23 cellular contexts compared by ENCODE assay signal in the genomic region with DNA sequence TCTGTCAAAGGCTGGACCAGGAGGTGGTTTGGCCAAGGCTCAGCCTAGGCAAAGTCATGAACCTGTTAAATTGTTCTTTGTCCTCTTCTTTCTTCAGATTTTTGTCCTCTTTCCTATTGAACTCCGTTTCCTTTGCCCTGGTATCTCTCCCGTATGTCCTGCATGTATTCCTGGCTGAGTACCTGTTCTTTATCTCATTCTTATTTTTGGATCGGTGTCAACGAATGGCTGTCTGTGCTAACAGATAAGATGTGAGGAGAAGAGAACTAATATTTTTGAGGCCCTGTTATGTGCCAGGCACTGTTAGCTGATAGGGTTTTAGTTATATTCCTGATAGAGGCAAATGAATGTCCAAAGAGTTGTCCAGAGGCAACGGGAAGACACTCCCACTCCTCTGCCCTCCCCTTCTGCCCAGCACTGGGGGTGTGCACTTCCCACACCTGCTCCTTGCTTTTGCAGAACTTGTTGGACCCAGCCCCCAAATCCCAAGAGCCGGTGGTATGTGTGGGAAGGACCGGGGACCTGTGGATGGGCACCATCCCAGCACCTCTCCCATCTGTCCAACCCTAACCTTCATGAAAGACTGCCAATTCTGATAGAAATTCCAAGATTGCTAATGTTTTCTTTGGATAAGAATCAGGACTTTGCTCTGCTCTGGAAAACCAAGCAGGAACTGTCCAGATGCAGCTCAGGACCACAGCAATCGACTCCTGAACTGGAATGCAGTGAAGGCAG. TPM values are rescaled to one million over a fixed set of nuclear protein-coding genes. Genes with fewer than 3 reads are reported as not detected.
DNase-seq lines count a peak whose midpoint lies in the region; ATAC-seq, FAIRE-seq and TF ChIP-seq lines count a peak whose summit lies in the region.
"Had no signal": no experiment of that assay in that cellular context is flagged by ENCODE, and none has a peak within 500 bp of the region (broad histone marks: within the 10 kb centered on the region; RNA-seq: fewer than 3 reads in every experiment).

No MANE protein-coding gene starts in this region.

- H3K36me3 ChIP-seq in endothelial cell of umbilical vein (ENCODE audit: control insufficient read depth in 2 of 2, extremely low read depth in 1 of 2, insufficient read depth in 2 of 2, low read length in 2 of 2) (no peaks in the 10 kb centered on the region), neuronal stem cell (replicated peaks in 1 of 2; ENCODE audit: control insufficient read depth in 2 of 2, insufficient read depth in 2 of 2, low read length in 2 of 2) (peaks cover 0 to 2% of the 10 kb centered on the region in 2 donors)
- H3K36me3 ChIP-seq: gastrocnemius medialis, prostate gland had no signal

- H3K9me3 ChIP-seq in endothelial cell of umbilical vein (replicated peaks; ENCODE audit: control insufficient read depth, insufficient read depth, low read length) (no peaks in the 10 kb centered on the region), neuronal stem cell (replicated peaks in 1 of 2; ENCODE audit: control insufficient read depth in 2 of 2, insufficient read depth in 1 of 2, low read depth in 1 of 2, low read length in 2 of 2) (no peaks in the 10 kb centered on the region)
- H3K9me3 ChIP-seq: gastrocnemius medialis, prostate gland had no signal

- no peak for ATAC-seq in GM21360 (IDR thresholded peaks at IDR 0.05; ENCODE audit: unreplicated experiment)
- ATAC-seq in HG03571 (IDR thresholded peaks at IDR 0.05; ENCODE audit: unreplicated experiment) = no peak
- ATAC-seq: gastrocnemius medialis; HCT116; naive thymus-derived CD8-positive, alpha-beta T cell; stimulated activated memory B cell treated with anti-CD40 and anti-IgM and Interleukin-4, amounts not matched to agents 10 μg/mL and 1 μg/mL and 100 μg/mL, for 72 hours had no signal

- WGBS in neuronal stem cell (ENCODE audit: extremely low coverage in 2 of 2, insufficient read length in 2 of 2, insufficient replicate concordance in 1 of 2), 2 donors = no CpG with 5 or more reads among the region's 8 CpGs

- no peak overlapping the region for H2BK15ac ChIP-seq in neuronal stem cell (ENCODE audit: low read length)

- H4K8ac ChIP-seq in neuronal stem cell (ENCODE audit: low read depth, low read length) = no peak overlapping the region

- H3K9me1 ChIP-seq in endothelial cell of umbilical vein (replicated peaks; ENCODE audit: control insufficient read depth, extremely low read depth, insufficient read depth, low read length) = no peaks in the 10 kb centered on the region

- CTCF ChIA-PET in endothelial cell of umbilical vein (lab: Charles Lee) = interaction anchor here (0.7 to 1.8 kb wide), 7 partner anchors 9 to 161 kb away, joined by 3 to 11 read pairs (median 5); no protein-coding TSS in a partner anchor

- no peaks in the 10 kb centered on the region for H4K20me1 ChIP-seq in endothelial cell of umbilical vein (replicated peaks; ENCODE audit: control insufficient read depth, extremely low read depth, insufficient read depth, low read length)

- dilution Hi-C loops in endothelial cell of umbilical vein (cut with MboI; ENCODE audit: extremely low pct_ligation_motif_present, low sequenced_read_pairs) = loop anchor here (25.0 kb wide), 1 partner anchor 420 kb away; a partner anchor contains a TSS

- H3K27me3 ChIP-seq in endothelial cell of umbilical vein (ENCODE audit: control insufficient read depth in 2 of 2, insufficient read depth in 2 of 2, low read length in 2 of 2) (peaks cover 0 to 2% of the 10 kb centered on the region in 2 experiments), neuronal stem cell (ENCODE audit: control insufficient read depth in 3 of 3, insufficient read depth in 3 of 3, low read depth in 1 of 3, low read length in 3 of 3) (no peaks in the 10 kb centered on the region)
- H3K27me3 ChIP-seq: gastrocnemius medialis had no signal

- no peak overlapping the region for H3K4me3 ChIP-seq in endothelial cell of umbilical vein (replicated peaks in 1 of 3; ENCODE audit: insufficient read depth in 1 of 3, low read depth in 1 of 3, low read length in 3 of 3)
- H3K4me3 ChIP-seq in neuronal stem cell (ENCODE audit: low read length in 2 of 2) = no peak overlapping the region
- no peak overlapping the region for H3K4me3 ChIP-seq in coronary artery
- H3K4me3 ChIP-seq: gastrocnemius medialis, prostate gland had no signal

- no peak overlapping the region for H3K4ac ChIP-seq in neuronal stem cell (ENCODE audit: low read length)

- H3K79me2 ChIP-seq in endothelial cell of umbilical vein (ENCODE audit: control insufficient read depth, insufficient read depth, low read length) = no peaks in the 10 kb centered on the region

- H3K23ac ChIP-seq in neuronal stem cell (ENCODE audit: low read depth, low read length, poor library complexity) = no peak overlapping the region

- H2BK12ac ChIP-seq in neuronal stem cell (ENCODE audit: low read length) = no peak overlapping the region

- H3K4me1 ChIP-seq in endothelial cell of umbilical vein (ENCODE audit: control insufficient read depth, extremely low read depth, insufficient read depth, low read length) = peaks cover 9% of the 10 kb centered on the region
- peaks cover 0 to 28% of the 10 kb centered on the region in 2 donors for H3K4me1 ChIP-seq in neuronal stem cell (ENCODE audit: control insufficient read depth in 2 of 2, insufficient read depth in 1 of 2, low read depth in 1 of 2, low read length in 2 of 2)
- H3K4me1 ChIP-seq: gastrocnemius medialis, prostate gland had no signal

- no peak for TF ChIP-seq CTCF in endothelial cell of umbilical vein (IDR thresholded peaks at IDR 0.05; ENCODE audit: extremely low read depth in 1 of 2, insufficient read depth in 1 of 2, low read depth in 1 of 2, low read length in 2 of 2)
- TF ChIP-seq CTCF in coronary artery (IDR thresholded peaks at IDR 0.05) = no peak

- H3K79me1 ChIP-seq in neuronal stem cell (ENCODE audit: low read depth, low read length) = no peaks in the 10 kb centered on the region

- H3K18ac ChIP-seq in neuronal stem cell (ENCODE audit: low read length) = peak overlapping the region; percentile 58

- H2AFZ ChIP-seq in endothelial cell of umbilical vein (ENCODE audit: low read depth, low read length) = no peak overlapping the region
- no peak overlapping the region for H2AFZ ChIP-seq in neuronal stem cell (ENCODE audit: low read length)

- no TSS peak for BruUV-seq in endothelial cell of umbilical vein (replicated peaks; lab: Mats Ljungman, UMichigan)

- H3K27ac ChIP-seq in endothelial cell of umbilical vein (ENCODE audit: insufficient read depth, low read depth, low read length) = no peak overlapping the region
- H3K27ac ChIP-seq in neuronal stem cell (replicated peaks; ENCODE audit: low read length) = no peak overlapping the region
- H3K27ac ChIP-seq in coronary artery = no peak overlapping the region
- H3K27ac ChIP-seq: epithelial cell of prostate, gastrocnemius medialis, prostate gland had no signal

- no peak overlapping the region for H2BK120ac ChIP-seq in neuronal stem cell (ENCODE audit: low read depth, low read length)

- H3K14ac ChIP-seq in neuronal stem cell (ENCODE audit: low read length) = no peak overlapping the region

- H3K4me2 ChIP-seq in endothelial cell of umbilical vein (ENCODE audit: insufficient read depth, low read length) (no peak overlapping the region), neuronal stem cell (ENCODE audit: insufficient read depth, low read length, poor library complexity, severe bottlenecking) (no peak overlapping the region)

- DNase-seq in EH (ENCODE audit: low read depth) (peak; percentile 59), endothelial cell of umbilical vein (ENCODE audit: low read depth, low spot score) (peak; percentile 63), neuronal stem cell (ENCODE audit: low spot score) (no peak), globus pallidus (ENCODE audit: low spot score) (no peak), coronary artery (ENCODE audit: low spot score) (no peak)
- DNase-seq: activated CD4-positive, alpha-beta T cell treated with anti-CD3 and anti-CD28 coated beads for 48 hours; activated CD8-positive, alpha-beta memory T cell treated with anti-CD3 and anti-CD28 coated beads, Interleukin-2, amount 50 U/mL, for 48 hours; activated naive CD4-positive, alpha-beta T cell treated with Interleukin-2 at 50 U/mL for 16 hours; gastrocnemius medialis; MM.1S; naive thymus-derived CD8-positive, alpha-beta T cell; NCI-H187 treated with DMSO at 0.1 percent for 48 hours; NCI-H510A treated with DMSO at 0.1 percent for 48 hours; T1000 had no signal

- H2BK5ac ChIP-seq in neuronal stem cell (ENCODE audit: low read length) = no peak overlapping the region

- POLR2A ChIA-PET in endothelial cell of umbilical vein (lab: Charles Lee) = no interaction called here

- H2AK5ac ChIP-seq in neuronal stem cell (ENCODE audit: low read depth, low read length) = peak overlapping the region; percentile 1

- intact Hi-C loops in endothelial cell of umbilical vein (cut with micrococcal nuclease) = no loop called here

- no peak overlapping the region for H4K91ac ChIP-seq in neuronal stem cell (ENCODE audit: low read depth, low read length, poor library complexity)

- no peak for TF ChIP-seq POLR2A in endothelial cell of umbilical vein (IDR thresholded peaks at IDR 0.05; ENCODE audit: low read depth, low read length)

- H3K9ac ChIP-seq in endothelial cell of umbilical vein (replicated peaks; ENCODE audit: extremely low read depth, insufficient read depth, low read length) = no peak overlapping the region
- H3K9ac ChIP-seq in neuronal stem cell (ENCODE audit: low read depth, low read length, poor library complexity) = no peak overlapping the region

- FAIRE-seq in endothelial cell of umbilical vein (lab: Jason Lieb, UNC) = peak; percentile 85

RNA-seq across cellular contexts. Expression of a gene that starts 20.6 kb away (rescaled TPM):
- polyA plus RNA-seq in PFSK-1 (2012; ENCODE audit: insufficient read length, low read depth) = 90.3 TPM
- 52.8 and 55.6 TPM in 2 replicates for total RNA-seq in endothelial cell of umbilical vein
- polyA plus RNA-seq in endothelial cell of umbilical vein = 35.1 and 43.2 TPM in 2 replicates
- 25.2 and 33.9 TPM in 2 replicates for polyA plus RNA-seq in endothelial cell of umbilical vein (2011; cell fraction: cytosol; rRNA removed)
- polyA plus RNA-seq in endothelial cell of umbilical vein (2011; cell fraction: nucleus; rRNA removed) = 18.0 and 21.5 TPM in 2 replicates
- polyA plus RNA-seq in endothelial cell of umbilical vein (2012) = 31.8 and 52.0 TPM in 2 replicates
- polyA minus RNA-seq in endothelial cell of umbilical vein = 15.2 and 20.2 TPM in 2 replicates
- 19.6 TPM for polyA minus RNA-seq in endothelial cell of umbilical vein (2011; cell fraction: cytosol; rRNA and poly(A)+ RNA removed)
- 15.6 and 16.3 TPM in 2 replicates for polyA minus RNA-seq in endothelial cell of umbilical vein (2011; cell fraction: nucleus; rRNA and poly(A)+ RNA removed)
- 33.2 TPM for polyA plus RNA-seq in neuronal stem cell (2013, experiment 1 of 2)
- 34.0 TPM for polyA plus RNA-seq in neuronal stem cell (2013, experiment 2 of 2)

RNA-seq across cellular contexts. Expression of a gene that starts 27.2 kb away (rescaled TPM):
- 497 TPM for polyA plus RNA-seq in PFSK-1 (2012; ENCODE audit: insufficient read length, low read depth)
- 124 and 153 TPM in 2 replicates for total RNA-seq in endothelial cell of umbilical vein
- polyA plus RNA-seq in endothelial cell of umbilical vein = 286 and 383 TPM in 2 replicates
- polyA plus RNA-seq in endothelial cell of umbilical vein (2011; cell fraction: cytosol; rRNA removed) = 212 and 219 TPM in 2 replicates
- 121 and 152 TPM in 2 replicates for polyA plus RNA-seq in endothelial cell of umbilical vein (2011; cell fraction: nucleus; rRNA removed)
- polyA plus RNA-seq in endothelial cell of umbilical vein (2012) = 128 and 134 TPM in 2 replicates
- 117 and 150 TPM in 2 replicates for polyA minus RNA-seq in endothelial cell of umbilical vein
- polyA minus RNA-seq in endothelial cell of umbilical vein (2011; cell fraction: cytosol; rRNA and poly(A)+ RNA removed) = 111 TPM
- polyA minus RNA-seq in endothelial cell of umbilical vein (2011; cell fraction: nucleus; rRNA and poly(A)+ RNA removed) = 22.6 and 26.3 TPM in 2 replicates
- 62.1 TPM for polyA plus RNA-seq in neuronal stem cell (2013, experiment 1 of 2)
- polyA plus RNA-seq in neuronal stem cell (2013, experiment 2 of 2) = 63.4 TPM

RNA-seq across cellular contexts. Expression of a gene that starts 30.9 kb away (rescaled TPM):
- polyA plus RNA-seq in PFSK-1 (2012; ENCODE audit: insufficient read length, low read depth) = 0.31 TPM
- 0.27 and 0.32 TPM in 2 replicates for total RNA-seq in endothelial cell of umbilical vein
- polyA plus RNA-seq in endothelial cell of umbilical vein = 0.48 and 0.54 TPM in 2 replicates
- polyA plus RNA-seq in endothelial cell of umbilical vein (2011; cell fraction: cytosol; rRNA removed) = 0.44 and 0.48 TPM in 2 replicates
- 0.27 and 0.28 TPM in 2 replicates for polyA plus RNA-seq in endothelial cell of umbilical vein (2011; cell fraction: nucleus; rRNA removed)
- polyA plus RNA-seq in endothelial cell of umbilical vein (2012) = 1.5 and 2.5 TPM in 2 replicates
- polyA minus RNA-seq in endothelial cell of umbilical vein = 0.19 and 0.28 TPM in 2 replicates
- 0.20 TPM for polyA minus RNA-seq in endothelial cell of umbilical vein (2011; cell fraction: cytosol; rRNA and poly(A)+ RNA removed)
- 0.10 and 0.24 TPM in 2 replicates for polyA minus RNA-seq in endothelial cell of umbilical vein (2011; cell fraction: nucleus; rRNA and poly(A)+ RNA removed)
- polyA plus RNA-seq in neuronal stem cell (2013, experiment 1 of 2) = 0.43 TPM
- polyA plus RNA-seq in neuronal stem cell (2013, experiment 2 of 2) = 0.42 TPM
- total RNA-seq: naive thymus-derived CD8-positive, alpha-beta T cell had no signal

RNA-seq across cellular contexts. Expression of a gene that starts 34.9 kb away (rescaled TPM):
- not detected for polyA plus RNA-seq in PFSK-1 (2012; ENCODE audit: insufficient read length, low read depth)
- not detected in 2 replicates for total RNA-seq in endothelial cell of umbilical vein
- not detected in 2 replicates for polyA plus RNA-seq in endothelial cell of umbilical vein
- not detected in 2 replicates for polyA plus RNA-seq in endothelial cell of umbilical vein (2011; cell fraction: cytosol; rRNA removed)
- not detected in 2 replicates for polyA plus RNA-seq in endothelial cell of umbilical vein (2011; cell fraction: nucleus; rRNA removed)
- not detected in 2 replicates for polyA plus RNA-seq in endothelial cell of umbilical vein (2012)
- not detected in 2 replicates for polyA minus RNA-seq in endothelial cell of umbilical vein
- polyA minus RNA-seq in endothelial cell of umbilical vein (2011; cell fraction: cytosol; rRNA and poly(A)+ RNA removed) = not detected
- polyA minus RNA-seq in endothelial cell of umbilical vein (2011; cell fraction: nucleus; rRNA and poly(A)+ RNA removed) = not detected in 2 replicates
- polyA plus RNA-seq in neuronal stem cell (2013, experiment 1 of 2) = not detected
- polyA plus RNA-seq in neuronal stem cell (2013, experiment 2 of 2) = not detected
- total RNA-seq: gastrocnemius medialis; naive thymus-derived CD8-positive, alpha-beta T cell; SK-MEL-5 had no signal
- polyA plus RNA-seq: BJ; naive thymus-derived CD8-positive, alpha-beta T cell had no signal

Comparison
In these comparisons a context has a peak if more than half of its experiments do, and no peak if none do; other contexts are left out.
1. DNase-seq: peak in EH (single experiment) and endothelial cell of umbilical vein (single experiment); none in neuronal stem cell (single experiment), globus pallidus (single experiment) and coronary artery (single experiment).